ENCODE assay signal across 21 cellular contexts in genomic region chr6:55438217-55438616, GRCh38.
DNase-seq lines count a peak whose midpoint lies in the region; ATAC-seq, FAIRE-seq and TF ChIP-seq lines count a peak whose summit lies in the region.
"Had no signal": no experiment of that assay in that cellular context is flagged by ENCODE, and none has a peak within 500 bp of the region (broad histone marks: within the 10 kb centered on the region; RNA-seq: fewer than 3 reads in every experiment).

No MANE protein-coding gene starts in this region.

- H3K4me1 ChIP-seq in small intestine (ENCODE audit: control insufficient read depth in 2 of 2, insufficient read depth in 1 of 2, low read depth in 1 of 2, low read length in 1 of 2) (no peaks in the 10 kb centered on the region), PC-9 (replicated peaks; ENCODE audit: insufficient read depth) (no peaks in the 10 kb centered on the region)
- H3K4me1 ChIP-seq: BE2C, HAP-1 had no signal

- H3K36me3 ChIP-seq in small intestine (ENCODE audit: control insufficient read depth in 2 of 2, insufficient read depth in 2 of 2, low read length in 2 of 2) = no peaks in the 10 kb centered on the region
- H3K36me3 ChIP-seq in PC-9 (ENCODE audit: low read depth) = no peaks in the 10 kb centered on the region
- H3K36me3 ChIP-seq: BE2C, HAP-1 had no signal

- H3K27me3 ChIP-seq in small intestine (ENCODE audit: control insufficient read depth in 2 of 2, insufficient read depth in 2 of 2, low read length in 2 of 2) = no peaks in the 10 kb centered on the region
- H3K27me3 ChIP-seq in PC-9 (ENCODE audit: insufficient read depth, low read depth) = 0 out of 2 replicates have a peak, but pooled peaks cover 3% of the 10 kb centered on the region
- H3K27me3 ChIP-seq: BE2C had no signal

- POLR2A ChIA-PET in PC-9 (lab: Charles Lee; ENCODE audit: unreplicated experiment) = no interaction called here

- intact Hi-C loops in PC-9 (cut with micrococcal nuclease; ENCODE audit: unreplicated experiment) = no loop called here

- H4K20me1 ChIP-seq in PC-9 (ENCODE audit: insufficient read depth) = no peaks in the 10 kb centered on the region

- H3K9me2 ChIP-seq in PC-9 (ENCODE audit: insufficient read depth) = no peaks in the 10 kb centered on the region

- H2AFZ ChIP-seq in PC-9 = no peak overlapping the region

- H3K27ac ChIP-seq in small intestine (ENCODE audit: low read depth in 1 of 2, low read length in 1 of 2) (no peak overlapping the region), PC-9 (no peak overlapping the region)
- H3K27ac ChIP-seq: HL-60 had no signal

- no peaks in the 10 kb centered on the region for H3K79me2 ChIP-seq in PC-9 (ENCODE audit: low read depth)

- no peak for FAIRE-seq in small intestine (lab: Jason Lieb, UNC)
- FAIRE-seq: H1 had no signal

- no TSS peak for BruUV-seq in PC-9 (replicated peaks; lab: Mats Ljungman, UMichigan)

- H3F3A ChIP-seq in PC-9 (ENCODE audit: insufficient read depth, low read depth) = no peaks in the 10 kb centered on the region

- CTCF ChIA-PET in PC-9 (lab: Charles Lee) = no interaction called here

- 75 to 83% (median 79%) methylated on average over 2 of the region's 2 CpGs for WGBS in small intestine, 3 donors

- H3K9me3 ChIP-seq in small intestine (ENCODE audit: control insufficient read depth, low read depth) = no peaks in the 10 kb centered on the region
- H3K9me3 ChIP-seq in PC-9 (ENCODE audit: insufficient read depth, low read depth) = no peaks in the 10 kb centered on the region
- H3K9me3 ChIP-seq: BE2C, HAP-1 had no signal

- ATAC-seq in HG02885 (IDR thresholded peaks at IDR 0.05; ENCODE audit: poor library complexity, unreplicated experiment) = no peak
- ATAC-seq: GM12878 had no signal

- no peak for TF ChIP-seq CTCF in fibroblast of villous mesenchyme (IDR thresholded peaks at IDR 0.05; ENCODE audit: insufficient read depth, low read depth, low read length)
- TF ChIP-seq CTCF in PC-9 (conservative IDR thresholded peaks at IDR 0.05) = no peak

- H3K4me3 ChIP-seq in fibroblast of villous mesenchyme (ENCODE audit: low read depth, low read length) = no peak overlapping the region
- no peak overlapping the region for H3K4me3 ChIP-seq in small intestine (ENCODE audit: low read depth in 1 of 2, low read length in 2 of 2)
- no peak overlapping the region for H3K4me3 ChIP-seq in PC-9
- H3K4me3 ChIP-seq: GM12878, HAP-1 had no signal

- peak; percentile 44 for DNase-seq in NCI-H446 treated with DMSO at 0.1 percent for 48 hours (lab: John Stamatoyannopoulos, UW)
- DNase-seq in amniotic epithelial cell (ENCODE audit: low read depth) = peak; percentile 15
- peak; percentile 4 for DNase-seq in fibroblast of villous mesenchyme (ENCODE audit: low read depth)
- DNase-seq in small intestine = no peak
- DNase-seq in PC-9 = no peak
- DNase-seq: ACHN; BE2C; C1 segment of cervical spinal cord; CD4-positive, CD25-positive, alpha-beta regulatory T cell; CD8-positive, alpha-beta memory T cell; COR-L47; DMS 273 treated with DMSO at 0.1 percent for 48 hours; DMS53; DND-41; EL; IMR-90 had no signal

- no peak overlapping the region for H3K4me2 ChIP-seq in PC-9

Comparison
In these comparisons a context has a peak if more than half of its experiments do, and no peak if none do; other contexts are left out.
1. DNase-seq: peak in NCI-H446 treated with DMSO at 0.1 percent for 48 hours (single experiment), amniotic epithelial cell (single experiment) and fibroblast of villous mesenchyme (single experiment); none in small intestine (single experiment) and PC-9 (0 of 2).